In the genomic region with DNA sequence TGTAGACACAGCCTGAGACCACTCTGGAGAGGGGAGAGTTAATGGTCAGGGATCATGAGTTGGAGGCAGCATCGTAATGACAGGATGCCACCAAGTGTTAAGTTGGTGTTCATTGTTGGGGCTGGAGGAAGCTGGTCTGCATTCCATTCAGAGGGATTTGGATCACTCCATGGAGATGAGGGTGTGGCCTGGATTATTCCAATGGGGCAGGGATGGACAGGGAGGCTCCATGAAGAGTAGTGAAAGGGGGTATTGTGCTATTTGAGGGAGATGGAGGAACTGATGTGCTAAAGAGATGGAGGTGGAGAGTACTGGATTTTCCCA, we compare ENCODE assay signal across 1 cellular context.
TF ChIP-seq lines count a peak whose summit lies in the region.

No MANE protein-coding gene starts in this region.

TF ChIP-seq in GM12878, 131 proteins besides CTCF, POLR2A, EP300 and RAD21:
- no peak for TF ChIP-seq NR2C1 (IDR thresholded peaks at IDR 0.05)
- no peak for TF ChIP-seq MEF2B (IDR thresholded peaks at IDR 0.05; ENCODE audit: partially characterized antibody, poor library complexity, severe bottlenecking)
- no peak for TF ChIP-seq SMARCA5 (IDR thresholded peaks at IDR 0.05)
- TF ChIP-seq, protein P1, sequence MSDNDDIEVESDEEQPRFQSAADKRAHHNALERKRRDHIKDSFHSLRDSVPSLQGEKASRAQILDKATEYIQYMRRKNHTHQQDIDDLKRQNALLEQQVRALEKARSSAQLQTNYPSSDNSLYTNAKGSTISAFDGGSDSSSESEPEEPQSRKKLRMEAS (IDR thresholded peaks at IDR 0.05; ENCODE audit: low read depth, low read length), result no peak
- TF ChIP-seq, protein P2, sequence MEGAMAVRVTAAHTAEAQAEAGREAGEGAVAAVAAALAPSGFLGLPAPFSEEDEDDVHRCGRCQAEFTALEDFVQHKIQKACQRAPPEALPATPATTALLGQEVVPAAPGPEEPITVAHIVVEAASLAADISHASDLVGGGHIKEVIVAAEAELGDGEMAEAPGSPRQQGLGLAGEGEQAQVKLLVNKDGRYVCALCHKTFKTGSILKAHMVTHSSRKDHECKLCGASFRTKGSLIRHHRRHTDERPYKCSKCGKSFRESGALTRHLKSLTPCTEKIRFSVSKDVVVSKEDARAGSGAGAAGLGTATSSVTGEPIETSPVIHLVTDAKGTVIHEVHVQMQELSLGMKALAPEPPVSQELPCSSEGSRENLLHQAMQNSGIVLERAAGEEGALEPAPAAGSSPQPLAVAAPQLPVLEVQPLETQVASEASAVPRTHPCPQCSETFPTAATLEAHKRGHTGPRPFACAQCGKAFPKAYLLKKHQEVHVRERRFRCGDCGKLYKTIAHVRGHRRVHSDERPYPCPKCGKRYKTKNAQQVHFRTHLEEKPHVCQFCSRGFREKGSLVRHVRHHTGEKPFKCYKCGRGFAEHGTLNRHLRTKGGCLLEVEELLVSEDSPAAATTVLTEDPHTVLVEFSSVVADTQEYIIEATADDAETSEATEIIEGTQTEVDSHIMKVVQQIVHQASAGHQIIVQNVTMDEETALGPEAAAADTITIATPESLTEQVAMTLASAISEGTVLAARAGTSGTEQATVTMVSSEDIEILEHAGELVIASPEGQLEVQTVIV (IDR thresholded peaks at IDR 0.05; ENCODE audit: borderline replicate concordance, partially characterized antibody), result peak; percentile 2
- TF ChIP-seq SUZ12 (IDR thresholded peaks at IDR 0.05; ENCODE audit: unreplicated experiment), result no peak
- TF ChIP-seq, protein P3, sequence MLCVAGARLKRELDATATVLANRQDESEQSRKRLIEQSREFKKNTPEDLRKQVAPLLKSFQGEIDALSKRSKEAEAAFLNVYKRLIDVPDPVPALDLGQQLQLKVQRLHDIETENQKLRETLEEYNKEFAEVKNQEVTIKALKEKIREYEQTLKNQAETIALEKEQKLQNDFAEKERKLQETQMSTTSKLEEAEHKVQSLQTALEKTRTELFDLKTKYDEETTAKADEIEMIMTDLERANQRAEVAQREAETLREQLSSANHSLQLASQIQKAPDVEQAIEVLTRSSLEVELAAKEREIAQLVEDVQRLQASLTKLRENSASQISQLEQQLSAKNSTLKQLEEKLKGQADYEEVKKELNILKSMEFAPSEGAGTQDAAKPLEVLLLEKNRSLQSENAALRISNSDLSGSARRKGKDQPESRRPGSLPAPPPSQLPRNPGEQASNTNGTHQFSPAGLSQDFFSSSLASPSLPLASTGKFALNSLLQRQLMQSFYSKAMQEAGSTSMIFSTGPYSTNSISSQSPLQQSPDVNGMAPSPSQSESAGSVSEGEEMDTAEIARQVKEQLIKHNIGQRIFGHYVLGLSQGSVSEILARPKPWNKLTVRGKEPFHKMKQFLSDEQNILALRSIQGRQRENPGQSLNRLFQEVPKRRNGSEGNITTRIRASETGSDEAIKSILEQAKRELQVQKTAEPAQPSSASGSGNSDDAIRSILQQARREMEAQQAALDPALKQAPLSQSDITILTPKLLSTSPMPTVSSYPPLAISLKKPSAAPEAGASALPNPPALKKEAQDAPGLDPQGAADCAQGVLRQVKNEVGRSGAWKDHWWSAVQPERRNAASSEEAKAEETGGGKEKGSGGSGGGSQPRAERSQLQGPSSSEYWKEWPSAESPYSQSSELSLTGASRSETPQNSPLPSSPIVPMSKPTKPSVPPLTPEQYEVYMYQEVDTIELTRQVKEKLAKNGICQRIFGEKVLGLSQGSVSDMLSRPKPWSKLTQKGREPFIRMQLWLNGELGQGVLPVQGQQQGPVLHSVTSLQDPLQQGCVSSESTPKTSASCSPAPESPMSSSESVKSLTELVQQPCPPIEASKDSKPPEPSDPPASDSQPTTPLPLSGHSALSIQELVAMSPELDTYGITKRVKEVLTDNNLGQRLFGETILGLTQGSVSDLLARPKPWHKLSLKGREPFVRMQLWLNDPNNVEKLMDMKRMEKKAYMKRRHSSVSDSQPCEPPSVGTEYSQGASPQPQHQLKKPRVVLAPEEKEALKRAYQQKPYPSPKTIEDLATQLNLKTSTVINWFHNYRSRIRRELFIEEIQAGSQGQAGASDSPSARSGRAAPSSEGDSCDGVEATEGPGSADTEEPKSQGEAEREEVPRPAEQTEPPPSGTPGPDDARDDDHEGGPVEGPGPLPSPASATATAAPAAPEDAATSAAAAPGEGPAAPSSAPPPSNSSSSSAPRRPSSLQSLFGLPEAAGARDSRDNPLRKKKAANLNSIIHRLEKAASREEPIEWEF (IDR thresholded peaks at IDR 0.05; ENCODE audit: insufficient replicate concordance, low read depth, low read length), result no peak
